ENCODE assay signal across 8 cellular contexts in genomic region chr14:72948481-72949138, GRCh38. TPM values are rescaled to one million over a fixed set of nuclear protein-coding genes. Genes with fewer than 3 reads are reported as not detected.
A peak's percentile ranks its signal among the peaks of the same experiment; 100 is the strongest.
DNase-seq lines count a peak whose midpoint lies in the region; ATAC-seq and TF ChIP-seq lines count a peak whose summit lies in the region.

No MANE protein-coding gene starts in this region.

- no peak overlapping the region for H3K4me3 ChIP-seq in endodermal cell (ENCODE audit: low read length)

- peak; percentile 93 for TF ChIP-seq CTCF in endodermal cell (conservative IDR thresholded peaks at IDR 0.05)

- no peak overlapping the region for H3K9ac ChIP-seq in endodermal cell (ENCODE audit: extremely low read depth, low read length, poor library complexity, severe bottlenecking)

- H3K4me3 Mint-ChIP-seq in endodermal cell = no peak overlapping the region
- H3K4me3 Mint-ChIP-seq in stimulated activated effector memory CD8-positive, alpha-beta T cell treated with anti-CD3 and anti-CD28 coated beads, Interleukin-12 subunit alpha, Interleukin-12 subunit beta, amount 100 ng/mL, for 72 hours = no peak overlapping the region

- no peaks in the 10 kb centered on the region for H3K4me1 Mint-ChIP-seq in endodermal cell
- H3K4me1 Mint-ChIP-seq in stimulated activated effector memory CD8-positive, alpha-beta T cell treated with anti-CD3 and anti-CD28 coated beads, Interleukin-12 subunit alpha, Interleukin-12 subunit beta, amount 100 ng/mL, for 72 hours = peaks cover 14% of the 10 kb centered on the region

- H3K9me3 Mint-ChIP-seq in endodermal cell = no peaks in the 10 kb centered on the region
- H3K9me3 Mint-ChIP-seq in stimulated activated effector memory CD8-positive, alpha-beta T cell treated with anti-CD3 and anti-CD28 coated beads, Interleukin-12 subunit alpha, Interleukin-12 subunit beta, amount 100 ng/mL, for 72 hours = no peaks in the 10 kb centered on the region

- no peak overlapping the region for H3K27ac Mint-ChIP-seq in endodermal cell
- H3K27ac Mint-ChIP-seq in stimulated activated effector memory CD8-positive, alpha-beta T cell treated with anti-CD3 and anti-CD28 coated beads, Interleukin-12 subunit alpha, Interleukin-12 subunit beta, amount 100 ng/mL, for 72 hours = no peak overlapping the region

- H3K36me3 ChIP-seq in endodermal cell (ENCODE audit: control insufficient read depth, insufficient read depth, low read length) = peaks cover 27% of the 10 kb centered on the region

- DNase-seq in Right ventricle myocardium superior = peak; percentile 81
- no peak for DNase-seq in cardiac septum (ENCODE audit: low spot score)
- DNase-seq in NCI-H526 treated with DMSO at 0.1 percent for 48 hours (lab: John Stamatoyannopoulos, UW) = peak; percentile 8
- DNase-seq in activated CD8-positive, alpha-beta memory T cell treated with anti-CD3 and anti-CD28 coated beads for 48 hours (ENCODE audit: low read depth in 2 of 3, low spot score in 2 of 3) = peak in 2 of 3 experiments; percentile 33 to 43
- peak; percentile 89 for DNase-seq in endodermal cell
- DNase-seq in myocyte (ENCODE audit: low read depth) = peak; percentile 62
- peak; percentile 49 to 80 for DNase-seq in stimulated activated effector memory CD8-positive, alpha-beta T cell treated with anti-CD3 and anti-CD28 coated beads, Interleukin-12 subunit alpha, Interleukin-12 subunit beta, amount 100 ng/mL, for 72 hours (ENCODE audit: low spot score in 2 of 2)

- H3K27me3 ChIP-seq in endodermal cell (ENCODE audit: control insufficient read depth, insufficient read depth, low read length, poor library complexity, severe bottlenecking) = no peaks in the 10 kb centered on the region

- no peak overlapping the region for H3K27ac ChIP-seq in endodermal cell (ENCODE audit: low read depth, low read length)

- WGBS in endodermal cell (ENCODE audit: insufficient coverage in 1 of 2, insufficient read length in 1 of 2), 2 experiments = 21 to 38% methylated on average over 3 to 5 of the region's 5 CpGs

- H3K4me1 ChIP-seq in endodermal cell (ENCODE audit: control insufficient read depth, insufficient read depth, low read length) = no peaks in the 10 kb centered on the region

- ATAC-seq in Right ventricle myocardium superior (ENCODE audit: poor library complexity) (peak; percentile 67), HG03175 (IDR thresholded peaks at IDR 0.05; ENCODE audit: unreplicated experiment) (no peak)
- ATAC-seq in stimulated activated effector memory CD8-positive, alpha-beta T cell treated with anti-CD3 and anti-CD28 coated beads, Interleukin-12 subunit alpha, Interleukin-12 subunit beta, amount 100 ng/mL, for 72 hours = peak; percentile 31

- H3K27me3 Mint-ChIP-seq in endodermal cell (ENCODE audit: insufficient read depth) = no peaks in the 10 kb centered on the region

- H3K9me3 ChIP-seq in endodermal cell (ENCODE audit: control insufficient read depth, low read length) = no peaks in the 10 kb centered on the region

- intact Hi-C loops in Right ventricle myocardium superior (cut with DNase I) (no loop called here), cardiac septum (cut with DNase I) (loop anchor here (5.0 kb wide), 1 partner anchor 41 kb away; no protein-coding TSS in a partner anchor)

- peaks cover 36% of the 10 kb centered on the region for H3K36me3 Mint-ChIP-seq in endodermal cell (ENCODE audit: low read depth)
- peaks cover 60% of the 10 kb centered on the region for H3K36me3 Mint-ChIP-seq in stimulated activated effector memory CD8-positive, alpha-beta T cell treated with anti-CD3 and anti-CD28 coated beads, Interleukin-12 subunit alpha, Interleukin-12 subunit beta, amount 100 ng/mL, for 72 hours

RNA-seq across cellular contexts. Expression of gene DCAF4, which starts 22.3 kb away (rescaled TPM):
- 5.5 TPM for total RNA-seq in Right ventricle myocardium superior
- 7.9 TPM for total RNA-seq in cardiac septum
- total RNA-seq in endodermal cell = 10 to 100 TPM; 16.4 to 17.7 TPM
- polyA plus RNA-seq in endodermal cell (2013, experiment 1 of 2) = 9.4 TPM
- 8.2 TPM for polyA plus RNA-seq in endodermal cell (2013, experiment 2 of 2)
- 19.8 and 23.2 TPM in 2 replicates for total RNA-seq in myocyte
- polyA plus RNA-seq in myocyte (2012) = 18.5 TPM

RNA-seq across cellular contexts. Expression of gene DPF3, which starts 54.7 kb away (rescaled TPM):
- total RNA-seq in Right ventricle myocardium superior = 25.0 TPM
- total RNA-seq in cardiac septum = 36.5 TPM
- not detected for total RNA-seq in endodermal cell
- polyA plus RNA-seq in endodermal cell (2013, experiment 1 of 2) = 3.5 TPM
- polyA plus RNA-seq in endodermal cell (2013, experiment 2 of 2) = 3.9 TPM
- total RNA-seq in myocyte = 4.7 and 5.5 TPM in 2 replicates
- 3.3 TPM for polyA plus RNA-seq in myocyte (2012)
